ENCODE assay signal across 8 cellular contexts in genomic region chr9:33024126-33024965, GRCh38. TPM values are rescaled to one million over a fixed set of nuclear protein-coding genes. Genes with fewer than 3 reads are reported as not detected.
DNase-seq lines count a peak whose midpoint lies in the region; ATAC-seq and TF ChIP-seq lines count a peak whose summit lies in the region.

No MANE protein-coding gene starts in this region.

- H3K36me3 ChIP-seq in DOHH2 (ENCODE audit: control insufficient read depth, low read length), result peaks cover 81% of the 10 kb centered on the region
- H3K36me3 ChIP-seq in gastroesophageal sphincter, result peaks cover 0 to 26% of the 10 kb centered on the region in 2 donors

- peaks cover 95% of the 10 kb centered on the region for H3K79me2 ChIP-seq in DOHH2 (ENCODE audit: control insufficient read depth, low read length)

- TF ChIP-seq EP300 in gastroesophageal sphincter (IDR thresholded peaks at IDR 0.05), result no peak

- CTCF ChIA-PET in activated CD4-positive, alpha-beta memory T cell treated with anti-CD3 and anti-CD28 coated beads for 36 hours (lab: Charles Lee), result interaction anchor here (1.0 to 1.3 kb wide), 4 partner anchors 21 to 202 kb away, joined by 3 to 5 read pairs (median 4); no protein-coding TSS in a partner anchor

- peaks cover 18% of the 10 kb centered on the region for H4K20me1 ChIP-seq in DOHH2 (ENCODE audit: control insufficient read depth, insufficient read depth, low read depth, low read length)

- H3K9me3 ChIP-seq in DOHH2 (ENCODE audit: control insufficient read depth, insufficient read depth, low read length), result no peaks in the 10 kb centered on the region
- H3K9me3 ChIP-seq in gastroesophageal sphincter, result no peaks in the 10 kb centered on the region

- POLR2A ChIA-PET in activated CD4-positive, alpha-beta memory T cell treated with anti-CD3 and anti-CD28 coated beads for 36 hours (lab: Charles Lee), result interaction anchor here (0.6 to 3.7 kb wide), 21 partner anchors 8 to 640 kb away, joined by 3 to 33 read pairs (median 5); partner anchors contain the start of genes ACO1, APTX, B4GALT1 and BAG1

- H3K4me3 ChIP-seq in DOHH2 (ENCODE audit: low read length) (peak overlapping the region; percentile 99), HL-60 (replicated peaks; ENCODE audit: insufficient read depth, low read length) (peak overlapping the region; percentile 92), gastroesophageal sphincter (peak overlapping the region; percentile 71 to 89)

- DNase-seq in HL-60 (ENCODE audit: low read depth in 1 of 2, low spot score in 1 of 2) (peak in 1 of 2 experiments; percentile 39), osteocyte (ENCODE audit: extremely low spot score, unreplicated experiment) (no peak), germinal center (ENCODE audit: low spot score) (no peak), GF-D8 (lab: John Stamatoyannopoulos, UW) (no peak), NCI-H1694 treated with DMSO at 0.1 percent for 48 hours (lab: John Stamatoyannopoulos, UW) (no peak)
- peak; percentile 67 for DNase-seq in activated CD4-positive, alpha-beta memory T cell treated with anti-CD3 and anti-CD28 coated beads for 36 hours

- H3K36me3 Mint-ChIP-seq in activated CD4-positive, alpha-beta memory T cell treated with anti-CD3 and anti-CD28 coated beads for 36 hours, result peaks cover 54% of the 10 kb centered on the region
- H3K36me3 Mint-ChIP-seq in osteocyte (ENCODE audit: unreplicated experiment), result peaks cover 25% of the 10 kb centered on the region

- H3K9me3 Mint-ChIP-seq in activated CD4-positive, alpha-beta memory T cell treated with anti-CD3 and anti-CD28 coated beads for 36 hours, result no peaks in the 10 kb centered on the region
- no peaks in the 10 kb centered on the region for H3K9me3 Mint-ChIP-seq in osteocyte (ENCODE audit: unreplicated experiment)

- peak overlapping the region; percentile 95 for H3K27ac Mint-ChIP-seq in activated CD4-positive, alpha-beta memory T cell treated with anti-CD3 and anti-CD28 coated beads for 36 hours
- peak overlapping the region; percentile 96 for H3K27ac Mint-ChIP-seq in osteocyte (ENCODE audit: unreplicated experiment)

- intact Hi-C loops in activated CD4-positive, alpha-beta memory T cell treated with anti-CD3 and anti-CD28 coated beads for 36 hours (cut with micrococcal nuclease), result loop anchor here (1.0 kb wide), 1 partner anchor 23 kb away; the partner anchor contains the start of gene APTX

- WGBS in gastroesophageal sphincter (ENCODE audit: low coverage in 1 of 2), 2 donors, result 23 to 24% methylated on average over 18 of the region's 33 CpGs

- H3K4me1 Mint-ChIP-seq in activated CD4-positive, alpha-beta memory T cell treated with anti-CD3 and anti-CD28 coated beads for 36 hours (ENCODE audit: low read depth), result peaks cover 51% of the 10 kb centered on the region
- H3K4me1 Mint-ChIP-seq in osteocyte (ENCODE audit: unreplicated experiment), result peaks cover 49% of the 10 kb centered on the region

- H3K27me3 ChIP-seq in DOHH2 (ENCODE audit: control insufficient read depth, low read length) (no peaks in the 10 kb centered on the region), HL-60 (ENCODE audit: insufficient read depth, poor library complexity, severe bottlenecking) (no peaks in the 10 kb centered on the region), gastroesophageal sphincter (no peaks in the 10 kb centered on the region)

- no peaks in the 10 kb centered on the region for H3K27me3 Mint-ChIP-seq in activated CD4-positive, alpha-beta memory T cell treated with anti-CD3 and anti-CD28 coated beads for 36 hours
- H3K27me3 Mint-ChIP-seq in osteocyte (ENCODE audit: unreplicated experiment), result no peaks in the 10 kb centered on the region

- 0 out of 2 replicates have a peak, but pooled peaks cover 5% of the 10 kb centered on the region for H3F3A ChIP-seq in DOHH2 (ENCODE audit: control insufficient read depth, insufficient read depth)

- ATAC-seq in gastroesophageal sphincter, result peak; percentile 68

- no peaks in the 10 kb centered on the region for H3K9me2 ChIP-seq in DOHH2 (replicated peaks; ENCODE audit: control insufficient read depth, low read length)

- H3K4me2 ChIP-seq in DOHH2 (ENCODE audit: low read length), result peak overlapping the region; percentile 98

- peak overlapping the region; percentile 98 for H3K4me3 Mint-ChIP-seq in activated CD4-positive, alpha-beta memory T cell treated with anti-CD3 and anti-CD28 coated beads for 36 hours
- H3K4me3 Mint-ChIP-seq in osteocyte (ENCODE audit: unreplicated experiment), result peak overlapping the region; percentile 91

- peak overlapping the region; percentile 73 for H3K27ac ChIP-seq in DOHH2 (ENCODE audit: low read depth, low read length)
- H3K27ac ChIP-seq in HL-60 (replicated peaks), result peak overlapping the region; percentile 92
- peak overlapping the region; percentile 93 to 100 (median 98) for H3K27ac ChIP-seq in gastroesophageal sphincter

- H3K4me1 ChIP-seq in DOHH2 (ENCODE audit: control insufficient read depth, low read length) (peaks cover 53% of the 10 kb centered on the region), gastroesophageal sphincter (peaks cover 6 to 72% (median 30%) of the 10 kb centered on the region in 3 donors)

- TF ChIP-seq CTCF in DOHH2 (IDR thresholded peaks at IDR 0.05; ENCODE audit: low read depth, low read length, poor library complexity, severe bottlenecking), result no peak
- no peak for TF ChIP-seq CTCF in HL-60 (IDR thresholded peaks at IDR 0.05; ENCODE audit: insufficient read depth, low read length)
- TF ChIP-seq CTCF in gastroesophageal sphincter (IDR thresholded peaks at IDR 0.05), result no peak
- no peak for TF ChIP-seq CTCF in osteocyte (IDR thresholded peaks at IDR 0.05)

- TF ChIP-seq POLR2A in gastroesophageal sphincter (IDR thresholded peaks at IDR 0.05), result no peak

RNA-seq across cellular contexts. Expression of gene DNAJA1, which starts 0.7 kb away (rescaled TPM):
- total RNA-seq in activated CD4-positive, alpha-beta memory T cell treated with anti-CD3 and anti-CD28 coated beads for 36 hours, result 100 to 1,000 TPM; 173 to 184 TPM
- total RNA-seq in gastroesophageal sphincter, result 100 to 1,000 TPM in 2 of 4 donors, 10 to 100 TPM in 2; 75.6 to 111 (median 96.5) TPM
- total RNA-seq in osteocyte, result 132 and 139 TPM in 2 replicates

RNA-seq across cellular contexts. Expression of gene APTX, which starts 22.9 kb away (rescaled TPM):
- 10 to 100 TPM; 43.7 to 45.9 TPM for total RNA-seq in activated CD4-positive, alpha-beta memory T cell treated with anti-CD3 and anti-CD28 coated beads for 36 hours
- total RNA-seq in gastroesophageal sphincter, result 10 to 100 TPM; 20.0 to 51.1 (median 25.4) TPM
- 29.8 and 31.8 TPM in 2 replicates for total RNA-seq in osteocyte

RNA-seq across cellular contexts. Expression of gene SMU1, which starts 52.1 kb away (rescaled TPM):
- total RNA-seq in activated CD4-positive, alpha-beta memory T cell treated with anti-CD3 and anti-CD28 coated beads for 36 hours, result 10 to 100 TPM; 25.8 to 26.1 TPM
- total RNA-seq in gastroesophageal sphincter, result 10 to 100 TPM; 19.7 to 24.2 (median 21.9) TPM
- 22.4 and 23.0 TPM in 2 replicates for total RNA-seq in osteocyte
